8 cellular contexts compared by ENCODE assay signal in genomic region chr12:6199531-6200265, GRCh38. TPM values are rescaled to one million over a fixed set of nuclear protein-coding genes. Genes with fewer than 3 reads are reported as not detected.
A peak's percentile ranks its signal among the peaks of the same experiment; 100 is the strongest.
DNase-seq lines count a peak whose midpoint lies in the region; ATAC-seq lines count a peak whose summit lies in the region.

No MANE protein-coding gene starts in this region.

- no peak for DNase-seq in CD8-positive, alpha-beta memory T cell
- DNase-seq in NCI-H524 treated with DMSO at 0.1 percent for 48 hours (lab: John Stamatoyannopoulos, UW) (peak; percentile 95), NK-92 (lab: John Stamatoyannopoulos, UW; ENCODE audit: unreplicated experiment) (no peak), COLO668 (lab: John Stamatoyannopoulos, UW; ENCODE audit: unreplicated experiment) (no peak)

- no peaks in the 10 kb centered on the region for H3K36me3 Mint-ChIP-seq in CD8-positive, alpha-beta memory T cell

- H3K9me3 ChIP-seq in CD8-positive, alpha-beta memory T cell (ENCODE audit: low read length): no peaks in the 10 kb centered on the region
- H3K9me3 ChIP-seq in duodenal mucosa (ENCODE audit: control insufficient read depth in 1 of 2, low read length in 2 of 2) (no peaks in the 10 kb centered on the region), mucosa of stomach (ENCODE audit: control insufficient read depth, low read length) (no peaks in the 10 kb centered on the region)

- no peak overlapping the region for H3K4me3 ChIP-seq in CD8-positive, alpha-beta memory T cell (ENCODE audit: low read length)
- H3K4me3 ChIP-seq in duodenal mucosa (ENCODE audit: low read depth in 1 of 2, low read length in 2 of 2) (peak overlapping the region; percentile 65 to 86), mucosa of stomach (ENCODE audit: low read length) (no peak overlapping the region)

- H3K36me3 ChIP-seq in CD8-positive, alpha-beta memory T cell (ENCODE audit: insufficient read depth, low read length): no peaks in the 10 kb centered on the region
- H3K36me3 ChIP-seq in duodenal mucosa (ENCODE audit: control insufficient read depth in 1 of 2, insufficient read depth in 2 of 2, low read length in 2 of 2): no peaks in the 10 kb centered on the region
- H3K36me3 ChIP-seq in mucosa of stomach (ENCODE audit: control insufficient read depth, insufficient read depth, low read length): no peaks in the 10 kb centered on the region

- CTCF ChIA-PET in CD8-positive, alpha-beta memory T cell (lab: Charles Lee): interaction anchor here (1.3 to 8.2 kb wide), 4 partner anchors 30 to 85 kb away, joined by 4 to 139 read pairs (median 49); no protein-coding TSS in a partner anchor

- peak overlapping the region in 2 of 8 donors; percentile 38 to 50 for H3K27ac Mint-ChIP-seq in CD8-positive, alpha-beta memory T cell

- H3K4me1 ChIP-seq in CD8-positive, alpha-beta memory T cell (ENCODE audit: insufficient read depth, low read length): peaks cover 17% of the 10 kb centered on the region
- H3K4me1 ChIP-seq in duodenal mucosa (ENCODE audit: control insufficient read depth in 1 of 2, insufficient read depth in 2 of 2, low read length in 2 of 2) (peaks cover 62 to 68% of the 10 kb centered on the region in 2 donors), mucosa of stomach (ENCODE audit: control insufficient read depth, insufficient read depth, low read length) (peaks cover 62% of the 10 kb centered on the region)

- peaks cover 25 to 53% of the 10 kb centered on the region in 2 donors for H3K27me3 Mint-ChIP-seq in CD8-positive, alpha-beta memory T cell

- peaks cover 25% of the 10 kb centered on the region for H3K27me3 ChIP-seq in CD8-positive, alpha-beta memory T cell (ENCODE audit: insufficient read depth, low read length, poor library complexity, severe bottlenecking)
- H3K27me3 ChIP-seq in duodenal mucosa (ENCODE audit: control insufficient read depth in 1 of 2, insufficient read depth in 2 of 2, low read length in 2 of 2): no peaks in the 10 kb centered on the region
- no peaks in the 10 kb centered on the region for H3K27me3 ChIP-seq in mucosa of stomach (ENCODE audit: control insufficient read depth, insufficient read depth, low read length)

- POLR2A ChIA-PET in CD8-positive, alpha-beta memory T cell (lab: Charles Lee): interaction anchor here (1.4 kb wide), 1 partner anchor 31 kb away, joined by 4 read pairs; no protein-coding TSS in a partner anchor

- peaks cover 0 to 26% (median 4%) of the 10 kb centered on the region in 3 donors for H3K4me1 Mint-ChIP-seq in CD8-positive, alpha-beta memory T cell

- peak overlapping the region; percentile 55 to 65 for H3K9ac ChIP-seq in duodenal mucosa (ENCODE audit: low read depth in 1 of 2, low read length in 2 of 2)
- H3K9ac ChIP-seq in mucosa of stomach (ENCODE audit: low read length): peak overlapping the region; percentile 64

- no peaks in the 10 kb centered on the region for H3K9me3 Mint-ChIP-seq in CD8-positive, alpha-beta memory T cell

- peak overlapping the region; percentile 24 to 65 (median 49) for H3K4me3 Mint-ChIP-seq in CD8-positive, alpha-beta memory T cell

- ATAC-seq in GM19467 (IDR thresholded peaks at IDR 0.05; ENCODE audit: unreplicated experiment): no peak
- no peak for ATAC-seq in GM18909 (IDR thresholded peaks at IDR 0.05; ENCODE audit: poor library complexity, unreplicated experiment)

- no peak overlapping the region for H3K27ac ChIP-seq in CD8-positive, alpha-beta memory T cell (ENCODE audit: low read depth, low read length)
- peak overlapping the region; percentile 71 for H3K27ac ChIP-seq in duodenal mucosa (ENCODE audit: low read depth, low read length)

RNA-seq across cellular contexts. Expression of gene CD9, which starts 0.5 kb away (rescaled TPM):
- 10 to 100 TPM; 13.5 to 16.2 TPM for total RNA-seq in CD8-positive, alpha-beta memory T cell
- 6.9 TPM for polyA plus RNA-seq in CD8-positive, alpha-beta memory T cell

Comparison
In these comparisons a context has a peak if more than half of its experiments do, and no peak if none do; other contexts are left out.
1. H3K4me3 ChIP-seq: peak in duodenal mucosa (2 of 2); none in CD8-positive, alpha-beta memory T cell (single experiment) and mucosa of stomach (single experiment).